1 cellular context compared by ENCODE assay signal in genomic region chr5:140312791-140313189, GRCh38.
TF ChIP-seq lines count a peak whose summit lies in the region.

No MANE protein-coding gene starts in this region.

TF ChIP-seq in IMR-90, 13 proteins besides CTCF, POLR2A, EP300 and RAD21 (continued from another document):
- TF ChIP-seq ELK1 (IDR thresholded peaks at IDR 0.05; ENCODE audit: borderline replicate concordance, low read depth, low read length) (no peak), MXI1 (IDR thresholded peaks at IDR 0.05; ENCODE audit: borderline replicate concordance, low read depth, low read length) (no peak), RCOR1 (IDR thresholded peaks at IDR 0.05; ENCODE audit: insufficient replicate concordance, low read length) (no peak), BHLHE40 (IDR thresholded peaks at IDR 0.05; ENCODE audit: low read depth, low read length) (no peak), MAFK (IDR thresholded peaks at IDR 0.05; ENCODE audit: low read depth, low read length) (no peak), NFE2L2 (IDR thresholded peaks at IDR 0.05; ENCODE audit: low read depth, low read length) (no peak), MAZ (IDR thresholded peaks at IDR 0.05; ENCODE audit: borderline replicate concordance, low read depth, low read length) (no peak), RFX5 (IDR thresholded peaks at IDR 0.05; ENCODE audit: low read depth, low read length) (no peak), USF2 (IDR thresholded peaks at IDR 0.05; ENCODE audit: low read depth, low read length) (no peak)
TF ChIP-seq in IMR-90: peak in this region for 0.
